Comparison of ENCODE assay signal across 1 cellular context in the genomic region with DNA sequence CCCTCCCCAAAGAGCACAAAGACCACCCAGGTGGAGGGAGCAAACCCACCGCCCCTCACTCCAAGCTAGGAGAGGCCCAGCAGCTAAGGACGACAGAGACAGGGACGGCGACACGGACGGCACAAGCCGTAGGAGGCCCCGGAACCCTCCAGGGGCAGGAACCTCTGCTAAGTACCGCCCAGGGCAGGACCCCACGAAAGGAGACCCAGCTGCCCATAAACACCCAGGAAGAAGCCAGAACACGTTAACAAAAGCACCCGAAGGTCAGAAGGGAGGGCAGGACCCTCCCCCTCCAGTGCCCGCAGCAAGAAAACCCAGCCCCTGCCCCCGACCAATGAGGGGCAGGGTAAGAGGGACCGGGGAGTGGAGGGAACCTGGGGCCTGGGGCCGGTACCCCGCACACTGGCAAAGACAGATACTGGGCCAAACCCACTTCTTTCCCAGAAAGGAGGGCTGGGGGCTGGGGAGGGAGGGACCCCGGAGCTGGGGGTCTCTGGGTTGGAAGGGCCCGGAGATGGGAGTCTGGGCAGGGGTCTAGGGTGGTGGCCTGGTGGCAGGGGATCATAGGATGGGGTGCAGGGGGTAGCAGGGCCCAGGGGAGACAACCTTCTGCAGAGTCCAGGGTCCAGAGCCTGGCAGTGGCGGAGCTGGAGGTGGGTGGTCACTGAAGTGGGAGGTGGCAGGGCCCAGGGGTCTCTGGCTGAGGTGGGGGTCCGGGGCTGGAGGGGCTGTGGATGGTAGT.
TF ChIP-seq lines count a peak whose summit lies in the region.

No MANE protein-coding gene starts in this region.

TF ChIP-seq in GM12878, 131 proteins besides CTCF, POLR2A, EP300 and RAD21:
- TF ChIP-seq FOS (IDR thresholded peaks at IDR 0.05; ENCODE audit: borderline replicate concordance, extremely low read depth, insufficient read length): no peak
- no peak for TF ChIP-seq ZNF687 (IDR thresholded peaks at IDR 0.05)
- no peak for TF ChIP-seq IRF5 (IDR thresholded peaks at IDR 0.05; ENCODE audit: borderline replicate concordance)
- no peak for TF ChIP-seq CHD2 (IDR thresholded peaks at IDR 0.05; ENCODE audit: borderline replicate concordance, low read depth, low read length)
- no peak for TF ChIP-seq SUZ12 (IDR thresholded peaks at IDR 0.05; ENCODE audit: unreplicated experiment)
- TF ChIP-seq USF1 (IDR thresholded peaks at IDR 0.05; ENCODE audit: borderline replicate concordance, extremely low read length, insufficient read depth, low read depth, low read length): no peak
- no peak for TF ChIP-seq POU2F2 (IDR thresholded peaks at IDR 0.05; ENCODE audit: borderline replicate concordance, low read depth, low read length)
- no peak for TF ChIP-seq BRCA1 (IDR thresholded peaks at IDR 0.05; ENCODE audit: low read depth, low read length)
- TF ChIP-seq CBFB (IDR thresholded peaks at IDR 0.05; ENCODE audit: low read depth): no peak
- TF ChIP-seq NKRF (conservative IDR thresholded peaks at IDR 0.05): no peak
- TF ChIP-seq JUND (IDR thresholded peaks at IDR 0.05; ENCODE audit: low read depth, low read length): no peak
- TF ChIP-seq CREM (IDR thresholded peaks at IDR 0.05; ENCODE audit: low read depth): no peak
- TF ChIP-seq, protein P1, sequence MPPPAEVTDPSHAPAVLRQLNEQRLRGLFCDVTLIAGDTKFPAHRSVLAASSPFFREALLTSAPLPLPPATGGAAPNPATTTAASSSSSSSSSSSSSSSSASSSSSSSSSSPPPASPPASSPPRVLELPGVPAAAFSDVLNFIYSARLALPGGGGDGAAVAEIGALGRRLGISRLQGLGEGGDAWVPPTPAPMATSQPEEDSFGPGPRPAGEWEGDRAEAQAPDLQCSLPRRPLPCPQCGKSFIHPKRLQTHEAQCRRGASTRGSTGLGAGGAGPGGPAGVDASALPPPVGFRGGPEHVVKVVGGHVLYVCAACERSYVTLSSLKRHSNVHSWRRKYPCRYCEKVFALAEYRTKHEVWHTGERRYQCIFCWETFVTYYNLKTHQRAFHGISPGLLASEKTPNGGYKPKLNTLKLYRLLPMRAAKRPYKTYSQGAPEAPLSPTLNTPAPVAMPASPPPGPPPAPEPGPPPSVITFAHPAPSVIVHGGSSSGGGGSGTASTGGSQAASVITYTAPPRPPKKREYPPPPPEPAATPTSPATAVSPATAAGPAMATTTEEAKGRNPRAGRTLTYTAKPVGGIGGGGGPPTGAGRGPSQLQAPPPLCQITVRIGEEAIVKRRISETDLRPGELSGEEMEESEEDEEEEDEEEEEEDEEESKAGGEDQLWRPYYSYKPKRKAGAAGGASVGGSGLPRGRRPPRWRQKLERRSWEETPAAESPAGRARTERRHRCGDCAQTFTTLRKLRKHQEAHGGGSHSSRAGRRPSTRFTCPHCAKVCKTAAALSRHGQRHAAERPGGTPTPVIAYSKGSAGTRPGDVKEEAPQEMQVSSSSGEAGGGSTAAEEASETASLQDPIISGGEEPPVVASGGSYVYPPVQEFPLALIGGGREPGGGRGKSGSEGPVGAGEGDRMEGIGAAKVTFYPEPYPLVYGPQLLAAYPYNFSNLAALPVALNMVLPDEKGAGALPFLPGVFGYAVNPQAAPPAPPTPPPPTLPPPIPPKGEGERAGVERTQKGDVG (CRISPR knock-in tag; IDR thresholded peaks at IDR 0.05): no peak
- no peak for TF ChIP-seq HDAC2 (IDR thresholded peaks at IDR 0.05)
- no peak for TF ChIP-seq KAT2A (conservative IDR thresholded peaks at IDR 0.05; ENCODE audit: control insufficient read depth, low read depth, low read length)
- no peak for TF ChIP-seq RELB (IDR thresholded peaks at IDR 0.05; ENCODE audit: low read depth)
- TF ChIP-seq SREBF2 (IDR thresholded peaks at IDR 0.05; ENCODE audit: low read length): no peak
- no peak for TF ChIP-seq ZBTB33 (IDR thresholded peaks at IDR 0.05)
TF ChIP-seq in GM12878: peak in this region for 0.
